Comparison of ENCODE assay signal across 8 cellular contexts in genomic region chr6:85015396-85015990, GRCh38.
DNase-seq lines count a peak whose midpoint lies in the region; ATAC-seq and TF ChIP-seq lines count a peak whose summit lies in the region.

No MANE protein-coding gene starts in this region.

- intact Hi-C loops in mucosa of descending colon (cut with DNase I, micrococcal nuclease), result no loop called here

- H3K4me1 ChIP-seq in mucosa of descending colon (ENCODE audit: low read depth), result no peaks in the 10 kb centered on the region

- ATAC-seq in HG02840 (IDR thresholded peaks at IDR 0.05; ENCODE audit: low FRiP score, unreplicated experiment), result peak; percentile 58
- peak; percentile 59 for ATAC-seq in mucosa of descending colon
- no peak for ATAC-seq in HG03045 (IDR thresholded peaks at IDR 0.05; ENCODE audit: unreplicated experiment)

- no peak overlapping the region for H3K4me3 ChIP-seq in mucosa of descending colon

- H3K9me3 ChIP-seq in mucosa of descending colon, result no peaks in the 10 kb centered on the region

- no peaks in the 10 kb centered on the region for H3K36me3 ChIP-seq in mucosa of descending colon (ENCODE audit: low read depth)

- no peak for TF ChIP-seq CTCF in mucosa of descending colon (IDR thresholded peaks at IDR 0.05)

- DNase-seq in stimulated activated CD4-positive, alpha-beta T cell treated with anti-CD3 and anti-CD28 coated beads, Interleukin-15, amount 100 ng/mL, for 24 hours, result peak; percentile 15
- no peak for DNase-seq in stimulated activated CD4-positive, alpha-beta T cell treated with anti-CD3 and anti-CD28 coated beads, Interleukin-12 subunit alpha, Interleukin-12 subunit beta, amount 100 ng/mL, for 4 hours
- DNase-seq in NOMO-1 (lab: John Stamatoyannopoulos, UW; ENCODE audit: unreplicated experiment in 2 of 2) (peak; percentile 9 to 29), dermis blood vessel endothelial cell (peak; percentile 81), mucosa of descending colon (peak; percentile 30 to 55 (median 38)), occipital lobe (lab: John Stamatoyannopoulos, UW) (no peak)

Comparison
In these comparisons a context has a peak if more than half of its experiments do, and no peak if none do; other contexts are left out.
1. DNase-seq: peak in stimulated activated CD4-positive, alpha-beta T cell treated with anti-CD3 and anti-CD28 coated beads, Interleukin-15, amount 100 ng/mL, for 24 hours (single experiment), NOMO-1 (2 of 2), dermis blood vessel endothelial cell (single experiment) and mucosa of descending colon (3 of 3); none in stimulated activated CD4-positive, alpha-beta T cell treated with anti-CD3 and anti-CD28 coated beads, Interleukin-12 subunit alpha, Interleukin-12 subunit beta, amount 100 ng/mL, for 4 hours (single experiment) and occipital lobe (single experiment).